8 cellular contexts compared by ENCODE assay signal in the genomic region with DNA sequence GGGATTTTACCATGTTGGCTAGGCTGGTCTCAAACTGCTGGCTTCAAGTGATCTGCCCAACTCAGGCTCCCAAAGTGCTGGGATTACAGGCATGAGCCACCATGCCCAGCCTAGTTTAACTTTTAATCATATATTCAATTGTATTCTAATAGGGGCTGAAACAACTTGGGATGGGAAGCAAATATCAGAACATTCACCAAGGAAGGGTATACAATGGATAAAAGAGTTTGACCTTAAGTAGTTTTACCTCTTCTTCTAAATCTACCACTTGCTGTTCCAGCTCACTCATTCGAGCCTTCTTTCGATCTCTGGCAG. TPM values are rescaled to one million over a fixed set of nuclear protein-coding genes. Genes with fewer than 3 reads are reported as not detected.
A peak's percentile ranks its signal among the peaks of the same experiment; 100 is the strongest.
DNase-seq lines count a peak whose midpoint lies in the region; ATAC-seq and TF ChIP-seq lines count a peak whose summit lies in the region.

No MANE protein-coding gene starts in this region.

- no peaks in the 10 kb centered on the region for H3K27me3 ChIP-seq in SK-N-SH (ENCODE audit: insufficient read depth)
- H3K27me3 ChIP-seq in iPS-15b (ENCODE audit: control insufficient read depth, insufficient read depth, low read length): no peaks in the 10 kb centered on the region

- peak overlapping the region; percentile 96 for H3K4me3 Mint-ChIP-seq in activated T-helper 1 cell treated with anti-CD3 and anti-CD28 coated beads, Interleukin-12 subunit alpha, Interleukin-12 subunit beta, Interleukin-2, Interleukin-4 antibody, amounts not matched to agents 30 ng/mL and 10 ng/mL and 1 ng/mL, durations not matched to agents 14 hours and 24 hours and 36 hours
- H3K4me3 Mint-ChIP-seq in stimulated activated naive B cell treated with anti-CD40 and anti-IgM and Interleukin-4, amounts not matched to agents 10 μg/mL and 1 μg/mL and 100 μg/mL, for 72 hours: peak overlapping the region; percentile 86 to 88

- H3K36me3 Mint-ChIP-seq in activated T-helper 1 cell treated with anti-CD3 and anti-CD28 coated beads, Interleukin-12 subunit alpha, Interleukin-12 subunit beta, Interleukin-2, Interleukin-4 antibody, amounts not matched to agents 30 ng/mL and 10 ng/mL and 1 ng/mL, durations not matched to agents 14 hours and 24 hours and 36 hours (ENCODE audit: low read depth): peaks cover 53% of the 10 kb centered on the region
- peaks cover 39 to 56% of the 10 kb centered on the region in 2 donors for H3K36me3 Mint-ChIP-seq in stimulated activated naive B cell treated with anti-CD40 and anti-IgM and Interleukin-4, amounts not matched to agents 10 μg/mL and 1 μg/mL and 100 μg/mL, for 72 hours

- POLR2A ChIA-PET in SK-N-SH (lab: Yijun Ruan, JAX): interaction anchor here (0.5 to 1.5 kb wide), 6 partner anchors 9 to 212 kb away, joined by 3 to 6 read pairs (median 4); no protein-coding TSS in a partner anchor

- H3F3A ChIP-seq in SK-N-SH (replicated peaks; ENCODE audit: insufficient read depth): peaks cover 59% of the 10 kb centered on the region

- no peak for TF ChIP-seq RAD21 in SK-N-SH (IDR thresholded peaks at IDR 0.05; ENCODE audit: low read length)

- H3K27ac ChIP-seq in SK-N-SH (ENCODE audit: low read depth in 2 of 2, low read length in 1 of 2): peak overlapping the region; percentile 87 to 99

- WGBS in SK-N-SH (ENCODE audit: low lambda C conversion rate): 25% methylated on average over 2 of the region's 2 CpGs

- no peak for TF ChIP-seq CTCF in SK-N-SH (IDR thresholded peaks at IDR 0.05)

- no peaks in the 10 kb centered on the region for H3K9me3 Mint-ChIP-seq in activated T-helper 1 cell treated with anti-CD3 and anti-CD28 coated beads, Interleukin-12 subunit alpha, Interleukin-12 subunit beta, Interleukin-2, Interleukin-4 antibody, amounts not matched to agents 30 ng/mL and 10 ng/mL and 1 ng/mL, durations not matched to agents 14 hours and 24 hours and 36 hours
- no peaks in the 10 kb centered on the region for H3K9me3 Mint-ChIP-seq in stimulated activated naive B cell treated with anti-CD40 and anti-IgM and Interleukin-4, amounts not matched to agents 10 μg/mL and 1 μg/mL and 100 μg/mL, for 72 hours

- no peak for TF ChIP-seq EP300 in SK-N-SH (IDR thresholded peaks at IDR 0.05; ENCODE audit: borderline replicate concordance in 1 of 2, low read depth in 1 of 2, low read length in 1 of 2)

- H2AFZ ChIP-seq in SK-N-SH (ENCODE audit: low read depth): no peak overlapping the region

- H3K27me3 Mint-ChIP-seq in activated T-helper 1 cell treated with anti-CD3 and anti-CD28 coated beads, Interleukin-12 subunit alpha, Interleukin-12 subunit beta, Interleukin-2, Interleukin-4 antibody, amounts not matched to agents 30 ng/mL and 10 ng/mL and 1 ng/mL, durations not matched to agents 14 hours and 24 hours and 36 hours (ENCODE audit: insufficient read depth): peaks cover 2% of the 10 kb centered on the region
- no peaks in the 10 kb centered on the region for H3K27me3 Mint-ChIP-seq in stimulated activated naive B cell treated with anti-CD40 and anti-IgM and Interleukin-4, amounts not matched to agents 10 μg/mL and 1 μg/mL and 100 μg/mL, for 72 hours

- H3K4me2 ChIP-seq in SK-N-SH: peak overlapping the region; percentile 96

- intact Hi-C loops in activated T-helper 1 cell treated with anti-CD3 and anti-CD28 coated beads, Interleukin-12 subunit alpha, Interleukin-12 subunit beta, Interleukin-2, Interleukin-4 antibody, amounts not matched to agents 30 ng/mL and 10 ng/mL and 1 ng/mL, durations not matched to agents 14 hours and 24 hours and 36 hours (cut with micrococcal nuclease): loop anchor here (1.0 to 10.0 kb wide), 8 partner anchors 13 to 394 kb away; a partner anchor contains a TSS

- no peaks in the 10 kb centered on the region for H3K9me3 ChIP-seq in SK-N-SH
- no peaks in the 10 kb centered on the region for H3K9me3 ChIP-seq in iPS-15b (ENCODE audit: control insufficient read depth, insufficient read depth, low read length)

- H3K79me2 ChIP-seq in SK-N-SH (ENCODE audit: insufficient read depth): peaks cover 70% of the 10 kb centered on the region

- H3K9ac ChIP-seq in SK-N-SH: peak overlapping the region; percentile 99
- H3K9ac ChIP-seq in iPS-15b (ENCODE audit: low read depth, low read length): peak overlapping the region; percentile 99

- peaks cover 62% of the 10 kb centered on the region for H3K4me1 Mint-ChIP-seq in activated T-helper 1 cell treated with anti-CD3 and anti-CD28 coated beads, Interleukin-12 subunit alpha, Interleukin-12 subunit beta, Interleukin-2, Interleukin-4 antibody, amounts not matched to agents 30 ng/mL and 10 ng/mL and 1 ng/mL, durations not matched to agents 14 hours and 24 hours and 36 hours (ENCODE audit: low read depth)
- H3K4me1 Mint-ChIP-seq in stimulated activated naive B cell treated with anti-CD40 and anti-IgM and Interleukin-4, amounts not matched to agents 10 μg/mL and 1 μg/mL and 100 μg/mL, for 72 hours: peaks cover 28 to 63% of the 10 kb centered on the region in 2 donors

- H3K9me2 ChIP-seq in SK-N-SH: no peaks in the 10 kb centered on the region

- H3K36me3 ChIP-seq in SK-N-SH (replicated peaks in 1 of 2; ENCODE audit: control insufficient read depth in 1 of 2, insufficient read depth in 2 of 2, low read length in 1 of 2) (peaks cover 41 to 55% of the 10 kb centered on the region in 2 experiments), iPS-15b (ENCODE audit: control insufficient read depth, insufficient read depth, low read length) (peaks cover 29% of the 10 kb centered on the region)

- H3K4me3 ChIP-seq in SK-N-SH (ENCODE audit: low read depth in 2 of 2, low read length in 1 of 2) (peak overlapping the region; percentile 79 to 95), iPS-15b (ENCODE audit: low read depth, low read length) (peak overlapping the region; percentile 93)

- CTCF ChIA-PET in SK-N-SH (lab: Yijun Ruan, JAX): interaction anchor here (0.6 to 4.7 kb wide), 6 partner anchors 10 to 447 kb away, joined by 3 to 17 read pairs (median 4); a partner anchor contains a TSS

- ATAC-seq in SK-N-SH treated with all-trans-retinoic acid at 6 μM for 48 hours (no peak), HG03521 (IDR thresholded peaks at IDR 0.05; ENCODE audit: unreplicated experiment) (no peak)
- no peak for ATAC-seq in stimulated activated naive B cell treated with anti-CD40 and anti-IgM and Interleukin-4, amounts not matched to agents 10 μg/mL and 1 μg/mL and 100 μg/mL, for 72 hours (replicated peaks)

- peaks cover 2 to 11% of the 10 kb centered on the region in 2 experiments; a peak in 1 of 4 replicates for H3K4me1 ChIP-seq in SK-N-SH (ENCODE audit: control insufficient read depth in 1 of 2, insufficient read depth in 2 of 2, low read depth in 1 of 2, low read length in 1 of 2)
- H3K4me1 ChIP-seq in iPS-15b (ENCODE audit: control insufficient read depth, insufficient read depth, low read length): no peaks in the 10 kb centered on the region

- DNase-seq in SK-N-SH (no peak), activated gamma-delta T cell treated with Interleukin-2 at 50 U/mL for 16 hours (no peak), NAMALWA (ENCODE audit: low spot score) (no peak)
- no peak for DNase-seq in activated T-helper 1 cell treated with anti-CD3 and anti-CD28 coated beads, Interleukin-12 subunit alpha, Interleukin-12 subunit beta, Interleukin-2, Interleukin-4 antibody, amounts not matched to agents 30 ng/mL and 10 ng/mL and 1 ng/mL, durations not matched to agents 14 hours and 24 hours and 36 hours (ENCODE audit: low spot score)
- peak; percentile 39 for DNase-seq in stimulated activated naive B cell treated with anti-CD40 and anti-IgM and Interleukin-4, amounts not matched to agents 10 μg/mL and 1 μg/mL and 100 μg/mL, for 72 hours

- H3K27ac Mint-ChIP-seq in activated T-helper 1 cell treated with anti-CD3 and anti-CD28 coated beads, Interleukin-12 subunit alpha, Interleukin-12 subunit beta, Interleukin-2, Interleukin-4 antibody, amounts not matched to agents 30 ng/mL and 10 ng/mL and 1 ng/mL, durations not matched to agents 14 hours and 24 hours and 36 hours: peak overlapping the region; percentile 98
- peak overlapping the region; percentile 92 for H3K27ac Mint-ChIP-seq in stimulated activated naive B cell treated with anti-CD40 and anti-IgM and Interleukin-4, amounts not matched to agents 10 μg/mL and 1 μg/mL and 100 μg/mL, for 72 hours

- peaks cover 35% of the 10 kb centered on the region for H4K20me1 ChIP-seq in SK-N-SH (ENCODE audit: insufficient read depth)

TF ChIP-seq in SK-N-SH, 30 proteins besides CTCF, POLR2A, EP300 and RAD21 (continues in another document):
- no peak for TF ChIP-seq NFIC (IDR thresholded peaks at IDR 0.05; ENCODE audit: borderline replicate concordance)

RNA-seq across cellular contexts. Expression of a gene that starts 1.6 kb away (rescaled TPM):
- polyA plus RNA-seq in SK-N-SH (2012; rRNA removed): 55.6 and 67.6 TPM in 2 replicates
- polyA plus RNA-seq in SK-N-SH (2012; cell fraction: cytosol; rRNA removed): 54.5 and 55.5 TPM in 2 replicates
- 59.8 and 81.9 TPM in 2 replicates for polyA plus RNA-seq in SK-N-SH (2012; cell fraction: nucleus; rRNA removed)
- total RNA-seq in activated T-helper 1 cell treated with anti-CD3 and anti-CD28 coated beads, Interleukin-12 subunit alpha, Interleukin-12 subunit beta, Interleukin-2, Interleukin-4 antibody, amounts not matched to agents 30 ng/mL and 10 ng/mL and 1 ng/mL, durations not matched to agents 14 hours and 24 hours and 36 hours: 177 and 181 TPM in 2 replicates

RNA-seq across cellular contexts. Expression of a gene that starts 26.3 kb away (rescaled TPM):
- 4.2 and 4.5 TPM in 2 replicates for polyA plus RNA-seq in SK-N-SH (2012; rRNA removed)
- polyA plus RNA-seq in SK-N-SH (2012; cell fraction: cytosol; rRNA removed): 6.3 and 7.3 TPM in 2 replicates
- 3.4 and 4.6 TPM in 2 replicates for polyA plus RNA-seq in SK-N-SH (2012; cell fraction: nucleus; rRNA removed)
- 46.4 and 52.8 TPM in 2 replicates for total RNA-seq in activated T-helper 1 cell treated with anti-CD3 and anti-CD28 coated beads, Interleukin-12 subunit alpha, Interleukin-12 subunit beta, Interleukin-2, Interleukin-4 antibody, amounts not matched to agents 30 ng/mL and 10 ng/mL and 1 ng/mL, durations not matched to agents 14 hours and 24 hours and 36 hours

RNA-seq across cellular contexts. Expression of a gene that starts 56.9 kb away (rescaled TPM):
- 19.1 and 19.9 TPM in 2 replicates for polyA plus RNA-seq in SK-N-SH (2012; rRNA removed)
- polyA plus RNA-seq in SK-N-SH (2012; cell fraction: cytosol; rRNA removed): 25.8 and 30.4 TPM in 2 replicates
- polyA plus RNA-seq in SK-N-SH (2012; cell fraction: nucleus; rRNA removed): 6.6 and 9.1 TPM in 2 replicates
- total RNA-seq in activated T-helper 1 cell treated with anti-CD3 and anti-CD28 coated beads, Interleukin-12 subunit alpha, Interleukin-12 subunit beta, Interleukin-2, Interleukin-4 antibody, amounts not matched to agents 30 ng/mL and 10 ng/mL and 1 ng/mL, durations not matched to agents 14 hours and 24 hours and 36 hours: 16.6 and 18.0 TPM in 2 replicates

RNA-seq across cellular contexts. Expression of a gene that starts 57.1 kb away (rescaled TPM):
- polyA plus RNA-seq in SK-N-SH (2012; rRNA removed): 12.0 and 20.7 TPM in 2 replicates
- 11.1 and 11.3 TPM in 2 replicates for polyA plus RNA-seq in SK-N-SH (2012; cell fraction: cytosol; rRNA removed)
- 45.3 and 54.0 TPM in 2 replicates for polyA plus RNA-seq in SK-N-SH (2012; cell fraction: nucleus; rRNA removed)
- 31.4 and 35.0 TPM in 2 replicates for total RNA-seq in activated T-helper 1 cell treated with anti-CD3 and anti-CD28 coated beads, Interleukin-12 subunit alpha, Interleukin-12 subunit beta, Interleukin-2, Interleukin-4 antibody, amounts not matched to agents 30 ng/mL and 10 ng/mL and 1 ng/mL, durations not matched to agents 14 hours and 24 hours and 36 hours
